21 cellular contexts compared by ENCODE assay signal in genomic region chr2:133791191-133791590, GRCh38.
DNase-seq lines count a peak whose midpoint lies in the region; FAIRE-seq and TF ChIP-seq lines count a peak whose summit lies in the region.
"Had no signal": no experiment of that assay in that cellular context is flagged by ENCODE, and none has a peak within 500 bp of the region (broad histone marks: within the 10 kb centered on the region; RNA-seq: fewer than 3 reads in every experiment).

No MANE protein-coding gene starts in this region.

- no peak overlapping the region for H3K14ac ChIP-seq in neuronal stem cell (ENCODE audit: low read length)

- FAIRE-seq in endothelial cell of umbilical vein (lab: Jason Lieb, UNC) = peak; percentile 57

- no TSS peak for BruUV-seq in endothelial cell of umbilical vein (replicated peaks; lab: Mats Ljungman, UMichigan)

- H2BK5ac ChIP-seq in neuronal stem cell (ENCODE audit: low read length) = no peak overlapping the region

- no CpG with 5 or more reads among the region's 6 CpGs for WGBS in neuronal stem cell (ENCODE audit: extremely low coverage in 2 of 2, insufficient read length in 2 of 2, insufficient replicate concordance in 1 of 2), 2 donors

- H3K4me1 ChIP-seq in endothelial cell of umbilical vein (ENCODE audit: control insufficient read depth, extremely low read depth, insufficient read depth, low read length) = peaks cover 13% of the 10 kb centered on the region
- H3K4me1 ChIP-seq in neuronal stem cell (ENCODE audit: control insufficient read depth in 2 of 2, insufficient read depth in 1 of 2, low read depth in 1 of 2, low read length in 2 of 2) = no peaks in the 10 kb centered on the region
- H3K4me1 ChIP-seq: BE2C, body of pancreas, vagina had no signal

- no peak overlapping the region for H3K4ac ChIP-seq in neuronal stem cell (ENCODE audit: low read length)

- POLR2A ChIA-PET in endothelial cell of umbilical vein (lab: Charles Lee) = no interaction called here

- H3K27ac ChIP-seq in endothelial cell of umbilical vein (ENCODE audit: insufficient read depth, low read depth, low read length) = peak overlapping the region; percentile 62
- no peak overlapping the region for H3K27ac ChIP-seq in neuronal stem cell (replicated peaks; ENCODE audit: low read length)
- H3K27ac ChIP-seq: body of pancreas, vagina had no signal

- H3K9me3 ChIP-seq in endothelial cell of umbilical vein (replicated peaks; ENCODE audit: control insufficient read depth, insufficient read depth, low read length) (no peaks in the 10 kb centered on the region), neuronal stem cell (replicated peaks in 1 of 2; ENCODE audit: control insufficient read depth in 2 of 2, insufficient read depth in 1 of 2, low read depth in 1 of 2, low read length in 2 of 2) (peaks cover 0 to 21% of the 10 kb centered on the region in 2 donors)
- H3K9me3 ChIP-seq: BE2C, body of pancreas had no signal

- intact Hi-C loops in endothelial cell of umbilical vein (cut with micrococcal nuclease) (loop anchor here (2.0 kb wide), 1 partner anchor 28 kb away; no protein-coding TSS in a partner anchor), posterior vena cava (cut with DNase I) (no loop called here), head of caudate nucleus (cut with DNase I) (no loop called here)

- H3K79me1 ChIP-seq in neuronal stem cell (ENCODE audit: low read depth, low read length) = no peaks in the 10 kb centered on the region

- H2AK5ac ChIP-seq in neuronal stem cell (ENCODE audit: low read depth, low read length) = no peak overlapping the region

- H2BK120ac ChIP-seq in neuronal stem cell (ENCODE audit: low read depth, low read length) = no peak overlapping the region

- peak overlapping the region; percentile 17 for H3K9ac ChIP-seq in endothelial cell of umbilical vein (replicated peaks; ENCODE audit: extremely low read depth, insufficient read depth, low read length)
- H3K9ac ChIP-seq in neuronal stem cell (ENCODE audit: low read depth, low read length, poor library complexity) = no peak overlapping the region

- no peak overlapping the region for H4K8ac ChIP-seq in neuronal stem cell (ENCODE audit: low read depth, low read length)

- H3K4me3 ChIP-seq in endothelial cell of umbilical vein (replicated peaks in 1 of 3; ENCODE audit: insufficient read depth in 1 of 3, low read depth in 1 of 3, low read length in 3 of 3) = no peak overlapping the region
- no peak overlapping the region for H3K4me3 ChIP-seq in neuronal stem cell (ENCODE audit: low read length in 2 of 2)
- H3K4me3 ChIP-seq: body of pancreas, vagina had no signal

- no peak overlapping the region for H3K18ac ChIP-seq in neuronal stem cell (ENCODE audit: low read length)

- H2AFZ ChIP-seq in endothelial cell of umbilical vein (ENCODE audit: low read depth, low read length) (peak overlapping the region; percentile 25), neuronal stem cell (ENCODE audit: low read length) (peak overlapping the region; percentile 11)

- H4K91ac ChIP-seq in neuronal stem cell (ENCODE audit: low read depth, low read length, poor library complexity) = no peak overlapping the region

- no peak overlapping the region for H2BK15ac ChIP-seq in neuronal stem cell (ENCODE audit: low read length)

- H3K27me3 ChIP-seq in endothelial cell of umbilical vein (ENCODE audit: control insufficient read depth in 2 of 2, insufficient read depth in 2 of 2, low read length in 2 of 2) (no peaks in the 10 kb centered on the region), neuronal stem cell (ENCODE audit: control insufficient read depth in 3 of 3, insufficient read depth in 3 of 3, low read depth in 1 of 3, low read length in 3 of 3) (no peaks in the 10 kb centered on the region)
- H3K27me3 ChIP-seq: BE2C, body of pancreas, vagina had no signal

- no peaks in the 10 kb centered on the region for H3K79me2 ChIP-seq in endothelial cell of umbilical vein (ENCODE audit: control insufficient read depth, insufficient read depth, low read length)

- no peaks in the 10 kb centered on the region for H4K20me1 ChIP-seq in endothelial cell of umbilical vein (replicated peaks; ENCODE audit: control insufficient read depth, extremely low read depth, insufficient read depth, low read length)

- H3K36me3 ChIP-seq in endothelial cell of umbilical vein (ENCODE audit: control insufficient read depth in 2 of 2, extremely low read depth in 1 of 2, insufficient read depth in 2 of 2, low read length in 2 of 2) (no peaks in the 10 kb centered on the region), neuronal stem cell (replicated peaks in 1 of 2; ENCODE audit: control insufficient read depth in 2 of 2, insufficient read depth in 2 of 2, low read length in 2 of 2) (no peaks in the 10 kb centered on the region)
- H3K36me3 ChIP-seq: BE2C, vagina had no signal

- CTCF ChIA-PET in endothelial cell of umbilical vein (lab: Charles Lee) = interaction anchor here (0.9 to 1.4 kb wide), 4 partner anchors 11 to 620 kb away, joined by 3 to 5 read pairs (median 3); no protein-coding TSS in a partner anchor

- H3K23ac ChIP-seq in neuronal stem cell (ENCODE audit: low read depth, low read length, poor library complexity) = no peak overlapping the region

- no peaks in the 10 kb centered on the region for H3K9me1 ChIP-seq in endothelial cell of umbilical vein (replicated peaks; ENCODE audit: control insufficient read depth, extremely low read depth, insufficient read depth, low read length)

- TF ChIP-seq POLR2A in endothelial cell of umbilical vein (IDR thresholded peaks at IDR 0.05; ENCODE audit: low read depth, low read length) = no peak

- dilution Hi-C loops in endothelial cell of umbilical vein (cut with MboI; ENCODE audit: extremely low pct_ligation_motif_present, low sequenced_read_pairs) = no loop called here

- peak; percentile 49 for DNase-seq in Daoy (ENCODE audit: low read depth)
- DNase-seq in RPMI7951 (ENCODE audit: low read depth) = peak; percentile 77
- DNase-seq in endothelial cell of umbilical vein (ENCODE audit: low read depth, low spot score) = peak; percentile 46
- DNase-seq in neuronal stem cell (ENCODE audit: low spot score) = no peak
- no peak for DNase-seq in GDM1 (lab: John Stamatoyannopoulos, UW)
- DNase-seq in NAMALWA (ENCODE audit: low spot score) = no peak
- DNase-seq in posterior vena cava (ENCODE audit: low spot score) = no peak
- no peak for DNase-seq in head of caudate nucleus
- DNase-seq: activated B cell treated with CpG ODN at 0.5 μM for 24 hours, activated gamma-delta T cell treated with Interleukin-2 at 50 U/mL for 16 hours, BE2C, body of pancreas, DMS153, foreskin melanocyte, MM.1S, natural killer cell, NCI-H2171, NCI-H82, RPMI8226, T-helper 1 cell had no signal

- H2BK12ac ChIP-seq in neuronal stem cell (ENCODE audit: low read length) = no peak overlapping the region

- no peak for TF ChIP-seq CTCF in endothelial cell of umbilical vein (IDR thresholded peaks at IDR 0.05; ENCODE audit: extremely low read depth in 1 of 2, insufficient read depth in 1 of 2, low read depth in 1 of 2, low read length in 2 of 2)

- H3K4me2 ChIP-seq in endothelial cell of umbilical vein (ENCODE audit: insufficient read depth, low read length) (no peak overlapping the region), neuronal stem cell (ENCODE audit: insufficient read depth, low read length, poor library complexity, severe bottlenecking) (no peak overlapping the region)

TF ChIP-seq in endothelial cell of umbilical vein, 7 proteins besides CTCF, POLR2A, EP300 and RAD21:
- TF ChIP-seq FOS (IDR thresholded peaks at IDR 0.05; ENCODE audit: borderline replicate concordance, insufficient read depth, low read length) = peak; percentile 42
- no peak for TF ChIP-seq POLR2AphosphoS5 (IDR thresholded peaks at IDR 0.05; ENCODE audit: insufficient read depth, low read depth, low read length)
- TF ChIP-seq EZH2 (IDR thresholded peaks at IDR 0.05; ENCODE audit: borderline replicate concordance, low read depth, low read length, severe bottlenecking) = no peak

Comparison
In these comparisons a context has a peak if more than half of its experiments do, and no peak if none do; other contexts are left out.
1. DNase-seq: peak in Daoy (single experiment), RPMI7951 (single experiment) and endothelial cell of umbilical vein (single experiment); none in neuronal stem cell (single experiment), GDM1 (single experiment), NAMALWA (single experiment), posterior vena cava (single experiment) and head of caudate nucleus (0 of 42).